Comparison of ENCODE assay signal across 1 cellular context in the genomic region with DNA sequence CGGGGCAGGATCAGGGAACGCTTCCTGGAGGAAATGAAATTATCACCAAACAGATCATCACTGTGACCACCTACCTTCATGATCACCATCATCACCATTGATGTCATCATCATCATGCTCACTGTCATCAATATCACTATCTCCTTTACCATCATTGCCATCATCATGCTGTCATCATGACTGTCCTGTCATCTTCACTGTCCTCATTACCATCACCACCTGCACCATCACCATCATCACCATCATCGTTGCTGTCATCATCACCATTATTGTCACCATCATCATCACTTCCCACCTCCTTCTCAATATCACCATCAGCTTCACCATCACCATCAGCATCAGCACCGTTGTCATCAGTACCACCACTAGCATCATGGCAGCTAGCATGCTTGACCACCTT.
TF ChIP-seq lines count a peak whose summit lies in the region.

No MANE protein-coding gene starts in this region.

TF ChIP-seq in HEK293, 187 proteins besides CTCF, POLR2A, EP300 and RAD21 (continued from another document):
- TF ChIP-seq, protein P1, sequence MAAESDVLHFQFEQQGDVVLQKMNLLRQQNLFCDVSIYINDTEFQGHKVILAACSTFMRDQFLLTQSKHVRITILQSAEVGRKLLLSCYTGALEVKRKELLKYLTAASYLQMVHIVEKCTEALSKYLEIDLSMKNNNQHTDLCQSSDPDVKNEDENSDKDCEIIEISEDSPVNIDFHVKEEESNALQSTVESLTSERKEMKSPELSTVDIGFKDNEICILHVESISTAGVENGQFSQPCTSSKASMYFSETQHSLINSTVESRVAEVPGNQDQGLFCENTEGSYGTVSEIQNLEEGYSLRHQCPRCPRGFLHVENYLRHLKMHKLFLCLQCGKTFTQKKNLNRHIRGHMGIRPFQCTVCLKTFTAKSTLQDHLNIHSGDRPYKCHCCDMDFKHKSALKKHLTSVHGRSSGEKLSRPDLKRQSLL (tag by site-specific recombination; IDR thresholded peaks at IDR 0.05): no peak
- no peak for TF ChIP-seq PRDM10 (tag by site-specific recombination; IDR thresholded peaks at IDR 0.05)
- no peak for TF ChIP-seq ZNF2 (tag by site-specific recombination; IDR thresholded peaks at IDR 0.05)
- no peak for TF ChIP-seq ZBTB20 (tag by site-specific recombination; IDR thresholded peaks at IDR 0.05)
- peak; percentile 62; the same call in 1 of the 2 replicates for TF ChIP-seq ATF2 (tag by site-specific recombination; IDR thresholded peaks at IDR 0.05; ENCODE audit: low read depth)
- no peak for TF ChIP-seq ZNF830 (tag by site-specific recombination; IDR thresholded peaks at IDR 0.05; ENCODE audit: low read depth)
- peak; percentile 78; the same call in 1 of the 2 replicates for TF ChIP-seq ZNF311 (tag by site-specific recombination; IDR thresholded peaks at IDR 0.05; ENCODE audit: borderline replicate concordance)
- TF ChIP-seq ZNF785 (tag by site-specific recombination; IDR thresholded peaks at IDR 0.05): no peak
- TF ChIP-seq ZNF514 (tag by site-specific recombination; IDR thresholded peaks at IDR 0.05): no peak
- TF ChIP-seq PATZ1 (tag by site-specific recombination; IDR thresholded peaks at IDR 0.05): no peak
- no peak for TF ChIP-seq ZNF280C (tag by site-specific recombination; IDR thresholded peaks at IDR 0.05)
- peak; percentile 75 for TF ChIP-seq ZNF513 (tag by site-specific recombination; IDR thresholded peaks at IDR 0.05)
- no peak for TF ChIP-seq ZNF623 (tag by site-specific recombination; IDR thresholded peaks at IDR 0.05)
- no peak for TF ChIP-seq ZNF157 (tag by site-specific recombination; IDR thresholded peaks at IDR 0.05)
- no peak for TF ChIP-seq ZNF175 (tag by site-specific recombination; IDR thresholded peaks at IDR 0.05)
- TF ChIP-seq ZNF214 (tag by site-specific recombination; IDR thresholded peaks at IDR 0.05; ENCODE audit: borderline replicate concordance): no peak
- TF ChIP-seq ZNF670 (tag by site-specific recombination; IDR thresholded peaks at IDR 0.05; ENCODE audit: low read depth): no peak
- peak; percentile 88; the same call in 1 of the 2 replicates for TF ChIP-seq ZNF658 (tag by site-specific recombination; IDR thresholded peaks at IDR 0.05)
- TF ChIP-seq SP2 (tag by site-specific recombination; IDR thresholded peaks at IDR 0.05): no peak
- TF ChIP-seq ZNF335 (tag by site-specific recombination; conservative IDR thresholded peaks at IDR 0.05): no peak
- no peak for TF ChIP-seq ZNF610 (tag by site-specific recombination; IDR thresholded peaks at IDR 0.05; ENCODE audit: borderline replicate concordance)
- no peak for TF ChIP-seq ZNF155 (tag by site-specific recombination; IDR thresholded peaks at IDR 0.05)
- TF ChIP-seq ZBTB8A (tag by site-specific recombination; IDR thresholded peaks at IDR 0.05): no peak
- TF ChIP-seq HOXA7 (CRISPR knock-in tag; IDR thresholded peaks at IDR 0.05; ENCODE audit: borderline replicate concordance): no peak
- no peak for TF ChIP-seq ZBTB49 (tag by site-specific recombination; IDR thresholded peaks at IDR 0.05; ENCODE audit: low read depth)
- no peak for TF ChIP-seq ZNF221 (tag by site-specific recombination; IDR thresholded peaks at IDR 0.05; ENCODE audit: borderline replicate concordance)
- TF ChIP-seq ZFP41 (tag by site-specific recombination; IDR thresholded peaks at IDR 0.05; ENCODE audit: borderline replicate concordance): no peak
- no peak for TF ChIP-seq ZNF600 (tag by site-specific recombination; IDR thresholded peaks at IDR 0.05)
